16 cellular contexts compared by ENCODE assay signal in genomic region chr17:36553459-36553858, GRCh38. TPM values are rescaled to one million over a fixed set of nuclear protein-coding genes. Genes with fewer than 3 reads are reported as not detected.
A peak's percentile ranks its signal among the peaks of the same experiment; 100 is the strongest.
DNase-seq lines count a peak whose midpoint lies in the region; ATAC-seq and TF ChIP-seq lines count a peak whose summit lies in the region.
"Had no signal": no experiment of that assay in that cellular context is flagged by ENCODE, and none has a peak within 500 bp of the region (broad histone marks: within the 10 kb centered on the region; RNA-seq: fewer than 3 reads in every experiment).

No MANE protein-coding gene starts in this region.

- intact Hi-C loops in activated CD4-positive, alpha-beta memory T cell treated with anti-CD3 and anti-CD28 coated beads for 36 hours (cut with micrococcal nuclease), result no loop called here

- peak in 1 of 4 experiments; percentile 31 for ATAC-seq in T-cell (replicated peaks in 1 of 4)
- ATAC-seq: gastroesophageal sphincter, left colon, sciatic nerve had no signal

- POLR2A ChIA-PET in activated CD4-positive, alpha-beta memory T cell treated with anti-CD3 and anti-CD28 coated beads for 36 hours (lab: Charles Lee), result no interaction called here
- POLR2A ChIA-PET in activated CD4-positive, alpha-beta memory T cell treated with anti-CD3 and anti-CD28 coated beads, Interleukin-2, amount 10 ng/mL, durations not matched to agents 7 days and 5 days (lab: Charles Lee), result interaction anchor here (1.0 to 6.7 kb wide), 2 partner anchors 8 to 29 kb away, joined by 3 to 39 read pairs; partner anchors contain the start of gene GGNBP2
- POLR2A ChIA-PET in T-cell (lab: Charles Lee), result interaction anchor here (0.6 kb wide), 3 partner anchors 12 to 769 kb away, joined by 3 to 9 read pairs (median 7); no protein-coding TSS in a partner anchor

- H3K4me1 Mint-ChIP-seq in activated CD4-positive, alpha-beta memory T cell treated with anti-CD3 and anti-CD28 coated beads for 36 hours (ENCODE audit: low read depth), result peaks cover 47% of the 10 kb centered on the region
- H3K4me1 Mint-ChIP-seq in activated CD4-positive, alpha-beta memory T cell treated with anti-CD3 and anti-CD28 coated beads, Interleukin-2, amount 10 ng/mL, durations not matched to agents 7 days and 5 days, result peaks cover 55% of the 10 kb centered on the region
- H3K4me1 Mint-ChIP-seq in T-cell, result peaks cover 61 to 75% (median 75%) of the 10 kb centered on the region in 3 donors
- H3K4me1 Mint-ChIP-seq in nephron progenitor cell, result peaks cover 7% of the 10 kb centered on the region

- TF ChIP-seq CTCF in nephron progenitor cell (IDR thresholded peaks at IDR 0.05), result no peak

- peak overlapping the region; percentile 13 for H3K27ac Mint-ChIP-seq in activated CD4-positive, alpha-beta memory T cell treated with anti-CD3 and anti-CD28 coated beads for 36 hours
- H3K27ac Mint-ChIP-seq in activated CD4-positive, alpha-beta memory T cell treated with anti-CD3 and anti-CD28 coated beads, Interleukin-2, amount 10 ng/mL, durations not matched to agents 7 days and 5 days, result no peak overlapping the region
- H3K27ac Mint-ChIP-seq in T-cell, result peak overlapping the region; percentile 77 to 83
- H3K27ac Mint-ChIP-seq in nephron progenitor cell, result peak overlapping the region; percentile 64

- peaks cover 29% of the 10 kb centered on the region for H3K36me3 Mint-ChIP-seq in activated CD4-positive, alpha-beta memory T cell treated with anti-CD3 and anti-CD28 coated beads for 36 hours
- H3K36me3 Mint-ChIP-seq in activated CD4-positive, alpha-beta memory T cell treated with anti-CD3 and anti-CD28 coated beads, Interleukin-2, amount 10 ng/mL, durations not matched to agents 7 days and 5 days (ENCODE audit: low read depth), result peaks cover 63% of the 10 kb centered on the region
- H3K36me3 Mint-ChIP-seq in T-cell, result peaks cover 24% of the 10 kb centered on the region
- H3K36me3 Mint-ChIP-seq in nephron progenitor cell (ENCODE audit: low read depth), result peaks cover 45% of the 10 kb centered on the region

- no peak overlapping the region for H3K4me3 Mint-ChIP-seq in activated CD4-positive, alpha-beta memory T cell treated with anti-CD3 and anti-CD28 coated beads for 36 hours
- no peak overlapping the region for H3K4me3 Mint-ChIP-seq in activated CD4-positive, alpha-beta memory T cell treated with anti-CD3 and anti-CD28 coated beads, Interleukin-2, amount 10 ng/mL, durations not matched to agents 7 days and 5 days
- peak overlapping the region; percentile 58 to 64 (median 58) for H3K4me3 Mint-ChIP-seq in T-cell
- no peak overlapping the region for H3K4me3 Mint-ChIP-seq in nephron progenitor cell

- DNase-seq in activated CD4-positive, alpha-beta memory T cell treated with anti-CD3 and anti-CD28 coated beads for 36 hours, result no peak
- DNase-seq in activated CD4-positive, alpha-beta memory T cell treated with anti-CD3 and anti-CD28 coated beads, Interleukin-2, amount 10 ng/mL, durations not matched to agents 7 days and 5 days, result no peak
- no peak for DNase-seq in T-cell
- no peak for DNase-seq in nephron progenitor cell
- DNase-seq in NCI-H226, result no peak
- no peak for DNase-seq in NCI-H146 treated with DMSO at 0.1 percent for 48 hours (lab: John Stamatoyannopoulos, UW; ENCODE audit: unreplicated experiment)
- DNase-seq: amniotic stem cell, DMS79 treated with DMSO at 0.1 percent for 48 hours, left colon, midbrain, NCI-H187 treated with DMSO at 0.1 percent for 48 hours, nucleus accumbens, uterus, WERI-Rb-1 had no signal

- no peaks in the 10 kb centered on the region for H3K9me3 Mint-ChIP-seq in activated CD4-positive, alpha-beta memory T cell treated with anti-CD3 and anti-CD28 coated beads for 36 hours
- H3K9me3 Mint-ChIP-seq in activated CD4-positive, alpha-beta memory T cell treated with anti-CD3 and anti-CD28 coated beads, Interleukin-2, amount 10 ng/mL, durations not matched to agents 7 days and 5 days, result no peaks in the 10 kb centered on the region
- H3K9me3 Mint-ChIP-seq in T-cell (no peaks in the 10 kb centered on the region), nephron progenitor cell (no peaks in the 10 kb centered on the region)

- H3K27me3 Mint-ChIP-seq in activated CD4-positive, alpha-beta memory T cell treated with anti-CD3 and anti-CD28 coated beads for 36 hours, result no peaks in the 10 kb centered on the region
- no peaks in the 10 kb centered on the region for H3K27me3 Mint-ChIP-seq in activated CD4-positive, alpha-beta memory T cell treated with anti-CD3 and anti-CD28 coated beads, Interleukin-2, amount 10 ng/mL, durations not matched to agents 7 days and 5 days
- no peaks in the 10 kb centered on the region for H3K27me3 Mint-ChIP-seq in T-cell
- H3K27me3 Mint-ChIP-seq in nephron progenitor cell (ENCODE audit: low read depth, poor library complexity), result no peaks in the 10 kb centered on the region

- CTCF ChIA-PET in activated CD4-positive, alpha-beta memory T cell treated with anti-CD3 and anti-CD28 coated beads for 36 hours (lab: Charles Lee), result no interaction called here
- CTCF ChIA-PET in activated CD4-positive, alpha-beta memory T cell treated with anti-CD3 and anti-CD28 coated beads, Interleukin-2, amount 10 ng/mL, durations not matched to agents 7 days and 5 days (lab: Charles Lee), result no interaction called here
- CTCF ChIA-PET in T-cell (lab: Charles Lee), result interaction anchor here in 1 of 2 donors (1.0 kb wide), 1 partner anchor 22 kb away, joined by 5 read pairs; no protein-coding TSS in a partner anchor

RNA-seq across cellular contexts. Expression of gene GGNBP2, which starts 8.7 kb away (rescaled TPM):
- total RNA-seq in activated CD4-positive, alpha-beta memory T cell treated with anti-CD3 and anti-CD28 coated beads for 36 hours, result 10 to 100 TPM; 74.8 to 84.0 TPM
- 100 to 1,000 TPM in 1 of 2 experiments, 10 to 100 TPM in 1; 94.0 to 106 TPM for total RNA-seq in activated CD4-positive, alpha-beta memory T cell treated with anti-CD3 and anti-CD28 coated beads, Interleukin-2, amount 10 ng/mL, durations not matched to agents 7 days and 5 days
- total RNA-seq in T-cell, result 100 to 1,000 TPM; 105 to 190 (median 111) TPM

RNA-seq across cellular contexts. Expression of gene PIGW, which starts 18.7 kb away (rescaled TPM):
- total RNA-seq in activated CD4-positive, alpha-beta memory T cell treated with anti-CD3 and anti-CD28 coated beads for 36 hours, result 10 to 100 TPM; 11.8 to 12.3 TPM
- 1 to 10 TPM; 6.4 to 6.9 TPM for total RNA-seq in activated CD4-positive, alpha-beta memory T cell treated with anti-CD3 and anti-CD28 coated beads, Interleukin-2, amount 10 ng/mL, durations not matched to agents 7 days and 5 days
- 1 to 10 TPM; 6.0 to 8.7 (median 6.5) TPM for total RNA-seq in T-cell

RNA-seq across cellular contexts. Expression of gene MYO19, which starts 18.8 kb away (rescaled TPM):
- total RNA-seq in activated CD4-positive, alpha-beta memory T cell treated with anti-CD3 and anti-CD28 coated beads for 36 hours, result 100 to 1,000 TPM; 106 to 112 TPM
- total RNA-seq in activated CD4-positive, alpha-beta memory T cell treated with anti-CD3 and anti-CD28 coated beads, Interleukin-2, amount 10 ng/mL, durations not matched to agents 7 days and 5 days, result 10 to 100 TPM; 87.2 to 92.2 TPM
- 10 to 100 TPM; 73.1 to 80.8 (median 79.4) TPM for total RNA-seq in T-cell

RNA-seq across cellular contexts. Expression of gene DHRS11, which starts 38.2 kb away (rescaled TPM):
- 10 to 100 TPM; 10.2 to 10.5 TPM for total RNA-seq in activated CD4-positive, alpha-beta memory T cell treated with anti-CD3 and anti-CD28 coated beads for 36 hours
- 1 to 10 TPM; 3.7 to 3.8 TPM for total RNA-seq in activated CD4-positive, alpha-beta memory T cell treated with anti-CD3 and anti-CD28 coated beads, Interleukin-2, amount 10 ng/mL, durations not matched to agents 7 days and 5 days
- total RNA-seq in T-cell, result 1 to 10 TPM; 2.6 to 9.7 (median 6.3) TPM

RNA-seq across cellular contexts. Expression of gene MRM1, which starts 47.9 kb away (rescaled TPM):
- total RNA-seq in activated CD4-positive, alpha-beta memory T cell treated with anti-CD3 and anti-CD28 coated beads for 36 hours, result 10 to 100 TPM; 13.5 to 14.6 TPM
- total RNA-seq in activated CD4-positive, alpha-beta memory T cell treated with anti-CD3 and anti-CD28 coated beads, Interleukin-2, amount 10 ng/mL, durations not matched to agents 7 days and 5 days, result 1 to 10 TPM; 7.3 to 8.4 TPM
- total RNA-seq in T-cell, result 10 to 100 TPM in 3 of 5 donors, 1 to 10 TPM in 2; 2.3 to 18.2 (median 15.4) TPM

Comparison
In these comparisons a context has a peak if more than half of its experiments do, and no peak if none do; other contexts are left out.
1. H3K4me3 Mint-ChIP-seq: peak in T-cell (3 of 3); none in activated CD4-positive, alpha-beta memory T cell treated with anti-CD3 and anti-CD28 coated beads for 36 hours (single experiment), activated CD4-positive, alpha-beta memory T cell treated with anti-CD3 and anti-CD28 coated beads, Interleukin-2, amount 10 ng/mL, durations not matched to agents 7 days and 5 days (single experiment) and nephron progenitor cell (single experiment).